1 cellular context compared by ENCODE assay signal in genomic region chr15:83310521-83311456, GRCh38.
TF ChIP-seq lines count a peak whose summit lies in the region.

No MANE protein-coding gene starts in this region.

TF ChIP-seq in K562, 482 proteins besides CTCF, POLR2A, EP300 and RAD21:
- TF ChIP-seq C11orf30 (IDR thresholded peaks at IDR 0.05; ENCODE audit: low read depth) (peak; percentile 71), ZNF140 (CRISPR knock-in tag; IDR thresholded peaks at IDR 0.05) (no peak), MAFF (IDR thresholded peaks at IDR 0.05; ENCODE audit: low read length) (peak; percentile 75), ZNF780A (CRISPR knock-in tag; IDR thresholded peaks at IDR 0.05) (no peak), ZNF316 (IDR thresholded peaks at IDR 0.05) (peak; percentile 81), MAFG (tag; conservative IDR thresholded peaks at IDR 0.05) (peak; percentile 63), MAFK (IDR thresholded peaks at IDR 0.05; ENCODE audit: low read length) (peak; percentile 81)
